ENCODE assay signal across 14 cellular contexts in the genomic region with DNA sequence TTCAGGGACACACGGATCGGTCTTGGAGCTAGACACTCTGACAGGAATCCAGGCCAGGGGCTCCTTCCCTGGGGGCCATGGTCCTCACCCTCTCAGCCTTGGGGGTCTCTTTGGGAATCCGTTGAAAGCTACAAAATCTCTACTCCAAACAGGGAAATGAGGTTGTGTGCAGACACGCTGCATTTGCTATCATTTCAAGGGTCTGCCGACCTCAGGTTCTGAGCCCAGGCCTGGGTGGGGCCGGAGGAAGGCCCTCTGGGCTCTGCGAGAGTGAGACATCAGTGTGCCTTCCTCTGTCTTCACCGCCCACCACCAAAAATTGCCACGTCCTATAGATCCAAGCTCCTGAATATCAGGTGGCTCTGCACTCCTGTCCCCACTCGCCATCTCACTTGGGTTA.
DNase-seq lines count a peak whose midpoint lies in the region; ATAC-seq and TF ChIP-seq lines count a peak whose summit lies in the region.
"Had no signal": no experiment of that assay in that cellular context is flagged by ENCODE, and none has a peak within 500 bp of the region (broad histone marks: within the 10 kb centered on the region; RNA-seq: fewer than 3 reads in every experiment).

No MANE protein-coding gene starts in this region.

- H3K79me2 ChIP-seq in neural progenitor cell (ENCODE audit: low read depth) = no peaks in the 10 kb centered on the region

- H3K4me3 ChIP-seq in BLaER1 (no peak overlapping the region), lower lobe of right lung (no peak overlapping the region), neural progenitor cell (no peak overlapping the region)
- H3K4me3 ChIP-seq: HAP-1 had no signal

- CTCF ChIA-PET in WTC11 (lab: Charles Lee) = interaction anchor here (0.6 to 2.8 kb wide), 11 partner anchors 17 to 284 kb away, joined by 3 to 74 read pairs (median 5); no protein-coding TSS in a partner anchor

- no peaks in the 10 kb centered on the region for H3K36me3 ChIP-seq in BLaER1
- no peaks in the 10 kb centered on the region for H3K36me3 ChIP-seq in lower lobe of right lung
- no peaks in the 10 kb centered on the region for H3K36me3 ChIP-seq in neural progenitor cell
- H3K36me3 ChIP-seq: HAP-1 had no signal

- H3K36me3 Mint-ChIP-seq in WTC11 (no peaks in the 10 kb centered on the region), neural progenitor cell (peaks cover 1% of the 10 kb centered on the region)
- H3K36me3 Mint-ChIP-seq: CD4-positive, alpha-beta memory T cell had no signal

- peaks cover 10% of the 10 kb centered on the region for H3K9me3 Mint-ChIP-seq in WTC11
- peaks cover 11% of the 10 kb centered on the region for H3K9me3 Mint-ChIP-seq in neural progenitor cell
- H3K9me3 Mint-ChIP-seq: CD4-positive, alpha-beta memory T cell had no signal

- peaks cover 40% of the 10 kb centered on the region for H3K4me1 Mint-ChIP-seq in WTC11
- H3K4me1 Mint-ChIP-seq in neural progenitor cell = peaks cover 34% of the 10 kb centered on the region

- H3K9ac ChIP-seq in BLaER1 = no peak overlapping the region
- H3K9ac ChIP-seq in neural progenitor cell = no peak overlapping the region

- intact Hi-C loops in lower lobe of right lung (cut with DNase I) = no loop called here

- H3K4me1 ChIP-seq in BLaER1 (peaks cover 39% of the 10 kb centered on the region), lower lobe of right lung (no peaks in the 10 kb centered on the region), neural progenitor cell (peaks cover 12% of the 10 kb centered on the region)

- TF ChIP-seq CTCF in WTC11 (IDR thresholded peaks at IDR 0.05) (no peak), lower lobe of right lung (IDR thresholded peaks at IDR 0.05) (no peak), neural progenitor cell (IDR thresholded peaks at IDR 0.05) (no peak), omental fat pad (IDR thresholded peaks at IDR 0.05) (no peak)

- H3K9me3 ChIP-seq in BLaER1 = no peaks in the 10 kb centered on the region
- no peaks in the 10 kb centered on the region for H3K9me3 ChIP-seq in lower lobe of right lung
- H3K9me3 ChIP-seq in neural progenitor cell (ENCODE audit: low read depth) = no peaks in the 10 kb centered on the region
- H3K9me3 ChIP-seq: HAP-1 had no signal

- H3K27me3 ChIP-seq in BLaER1 = peaks cover 33% of the 10 kb centered on the region
- peaks cover 61% of the 10 kb centered on the region for H3K27me3 ChIP-seq in lower lobe of right lung (ENCODE audit: low read depth)
- H3K27me3 ChIP-seq in neural progenitor cell = peaks cover 30% of the 10 kb centered on the region

- H3K27ac Mint-ChIP-seq in WTC11 = no peak overlapping the region
- no peak overlapping the region for H3K27ac Mint-ChIP-seq in neural progenitor cell
- H3K27ac Mint-ChIP-seq: CD4-positive, alpha-beta memory T cell had no signal

- H3K4me2 ChIP-seq in BLaER1 = peak overlapping the region; percentile 75; the same call in 1 of the 2 replicates
- no peak overlapping the region for H3K4me2 ChIP-seq in neural progenitor cell

- H3K27ac ChIP-seq in BLaER1 (no peak overlapping the region), lower lobe of right lung (no peak overlapping the region), neural progenitor cell (no peak overlapping the region)
- H3K27ac ChIP-seq: 22Rv1, C4-2B had no signal

- no peak for ATAC-seq in WTC11
- ATAC-seq in lower lobe of right lung = no peak
- no peak for ATAC-seq in HG03469 (IDR thresholded peaks at IDR 0.05; ENCODE audit: unreplicated experiment)
- ATAC-seq in omental fat pad (ENCODE audit: low FRiP score) = no peak

- H3K27me3 Mint-ChIP-seq in WTC11 (ENCODE audit: low read depth) (peaks cover 31% of the 10 kb centered on the region), neural progenitor cell (ENCODE audit: insufficient read depth, low read depth) (peaks cover 21% of the 10 kb centered on the region)

- H3K4me3 Mint-ChIP-seq in WTC11 = no peak overlapping the region
- H3K4me3 Mint-ChIP-seq in neural progenitor cell = no peak overlapping the region

- no peak overlapping the region for H2AFZ ChIP-seq in neural progenitor cell (replicated peaks)

- H4K20me1 ChIP-seq in BLaER1 (peaks cover 35% of the 10 kb centered on the region; the same call in 1 of the 2 replicates), neural progenitor cell (ENCODE audit: low read depth) (no peaks in the 10 kb centered on the region)

- POLR2A ChIA-PET in WTC11 (lab: Charles Lee) = no interaction called here

- peaks cover 12% of the 10 kb centered on the region for H3F3A ChIP-seq in neural progenitor cell (ENCODE audit: low read depth)

- DNase-seq in WTC11 (ENCODE audit: low spot score) (peak; percentile 5), lower lobe of right lung (peak; percentile 13), retina (peak; percentile 31), A172 (ENCODE audit: low spot score) (no peak), neural progenitor cell (ENCODE audit: low spot score) (no peak), omental fat pad (ENCODE audit: low spot score) (no peak)
- DNase-seq: CD4-positive, alpha-beta memory T cell; DND-41; GDM1 had no signal

TF ChIP-seq in WTC11, 78 proteins besides CTCF, POLR2A, EP300 and RAD21:
- TF ChIP-seq, protein P1, sequence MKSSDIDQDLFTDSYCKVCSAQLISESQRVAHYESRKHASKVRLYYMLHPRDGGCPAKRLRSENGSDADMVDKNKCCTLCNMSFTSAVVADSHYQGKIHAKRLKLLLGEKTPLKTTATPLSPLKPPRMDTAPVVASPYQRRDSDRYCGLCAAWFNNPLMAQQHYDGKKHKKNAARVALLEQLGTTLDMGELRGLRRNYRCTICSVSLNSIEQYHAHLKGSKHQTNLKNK (CRISPR knock-in tag; IDR thresholded peaks at IDR 0.05) = no peak
- no peak for TF ChIP-seq JAZF1 (CRISPR knock-in tag; IDR thresholded peaks at IDR 0.05)
- no peak for TF ChIP-seq ESRRA (CRISPR knock-in tag; IDR thresholded peaks at IDR 0.05; ENCODE audit: borderline replicate concordance)
- TF ChIP-seq GABPB1 (CRISPR knock-in tag; IDR thresholded peaks at IDR 0.05) = no peak
- no peak for TF ChIP-seq ELF4 (CRISPR knock-in tag; IDR thresholded peaks at IDR 0.05; ENCODE audit: low read depth)
- TF ChIP-seq, protein P2, sequence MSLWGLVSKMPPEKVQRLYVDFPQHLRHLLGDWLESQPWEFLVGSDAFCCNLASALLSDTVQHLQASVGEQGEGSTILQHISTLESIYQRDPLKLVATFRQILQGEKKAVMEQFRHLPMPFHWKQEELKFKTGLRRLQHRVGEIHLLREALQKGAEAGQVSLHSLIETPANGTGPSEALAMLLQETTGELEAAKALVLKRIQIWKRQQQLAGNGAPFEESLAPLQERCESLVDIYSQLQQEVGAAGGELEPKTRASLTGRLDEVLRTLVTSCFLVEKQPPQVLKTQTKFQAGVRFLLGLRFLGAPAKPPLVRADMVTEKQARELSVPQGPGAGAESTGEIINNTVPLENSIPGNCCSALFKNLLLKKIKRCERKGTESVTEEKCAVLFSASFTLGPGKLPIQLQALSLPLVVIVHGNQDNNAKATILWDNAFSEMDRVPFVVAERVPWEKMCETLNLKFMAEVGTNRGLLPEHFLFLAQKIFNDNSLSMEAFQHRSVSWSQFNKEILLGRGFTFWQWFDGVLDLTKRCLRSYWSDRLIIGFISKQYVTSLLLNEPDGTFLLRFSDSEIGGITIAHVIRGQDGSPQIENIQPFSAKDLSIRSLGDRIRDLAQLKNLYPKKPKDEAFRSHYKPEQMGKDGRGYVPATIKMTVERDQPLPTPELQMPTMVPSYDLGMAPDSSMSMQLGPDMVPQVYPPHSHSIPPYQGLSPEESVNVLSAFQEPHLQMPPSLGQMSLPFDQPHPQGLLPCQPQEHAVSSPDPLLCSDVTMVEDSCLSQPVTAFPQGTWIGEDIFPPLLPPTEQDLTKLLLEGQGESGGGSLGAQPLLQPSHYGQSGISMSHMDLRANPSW (CRISPR knock-in tag; conservative IDR thresholded peaks at IDR 0.05; ENCODE audit: low read depth) = no peak
- TF ChIP-seq NFE2L1 (CRISPR knock-in tag; IDR thresholded peaks at IDR 0.05) = no peak
- no peak for TF ChIP-seq EMX1 (CRISPR knock-in tag; IDR thresholded peaks at IDR 0.05)
- TF ChIP-seq, protein P3, sequence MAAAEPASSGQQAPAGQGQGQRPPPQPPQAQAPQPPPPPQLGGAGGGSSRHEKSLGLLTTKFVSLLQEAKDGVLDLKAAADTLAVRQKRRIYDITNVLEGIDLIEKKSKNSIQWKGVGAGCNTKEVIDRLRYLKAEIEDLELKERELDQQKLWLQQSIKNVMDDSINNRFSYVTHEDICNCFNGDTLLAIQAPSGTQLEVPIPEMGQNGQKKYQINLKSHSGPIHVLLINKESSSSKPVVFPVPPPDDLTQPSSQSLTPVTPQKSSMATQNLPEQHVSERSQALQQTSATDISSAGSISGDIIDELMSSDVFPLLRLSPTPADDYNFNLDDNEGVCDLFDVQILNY (CRISPR knock-in tag; IDR thresholded peaks at IDR 0.05) = no peak
- no peak for TF ChIP-seq KAT7 (CRISPR knock-in tag; IDR thresholded peaks at IDR 0.05; ENCODE audit: borderline replicate concordance)
- TF ChIP-seq HMGA2 (CRISPR knock-in tag; IDR thresholded peaks at IDR 0.05) = no peak
- TF ChIP-seq SMAD3 (CRISPR knock-in tag; IDR thresholded peaks at IDR 0.05; ENCODE audit: borderline replicate concordance) = no peak
- no peak for TF ChIP-seq ATF1 (CRISPR knock-in tag; IDR thresholded peaks at IDR 0.05)
- TF ChIP-seq, protein P4, sequence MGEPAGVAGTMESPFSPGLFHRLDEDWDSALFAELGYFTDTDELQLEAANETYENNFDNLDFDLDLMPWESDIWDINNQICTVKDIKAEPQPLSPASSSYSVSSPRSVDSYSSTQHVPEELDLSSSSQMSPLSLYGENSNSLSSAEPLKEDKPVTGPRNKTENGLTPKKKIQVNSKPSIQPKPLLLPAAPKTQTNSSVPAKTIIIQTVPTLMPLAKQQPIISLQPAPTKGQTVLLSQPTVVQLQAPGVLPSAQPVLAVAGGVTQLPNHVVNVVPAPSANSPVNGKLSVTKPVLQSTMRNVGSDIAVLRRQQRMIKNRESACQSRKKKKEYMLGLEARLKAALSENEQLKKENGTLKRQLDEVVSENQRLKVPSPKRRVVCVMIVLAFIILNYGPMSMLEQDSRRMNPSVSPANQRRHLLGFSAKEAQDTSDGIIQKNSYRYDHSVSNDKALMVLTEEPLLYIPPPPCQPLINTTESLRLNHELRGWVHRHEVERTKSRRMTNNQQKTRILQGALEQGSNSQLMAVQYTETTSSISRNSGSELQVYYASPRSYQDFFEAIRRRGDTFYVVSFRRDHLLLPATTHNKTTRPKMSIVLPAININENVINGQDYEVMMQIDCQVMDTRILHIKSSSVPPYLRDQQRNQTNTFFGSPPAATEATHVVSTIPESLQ (CRISPR knock-in tag; IDR thresholded peaks at IDR 0.05) = no peak
- TF ChIP-seq, protein P5, sequence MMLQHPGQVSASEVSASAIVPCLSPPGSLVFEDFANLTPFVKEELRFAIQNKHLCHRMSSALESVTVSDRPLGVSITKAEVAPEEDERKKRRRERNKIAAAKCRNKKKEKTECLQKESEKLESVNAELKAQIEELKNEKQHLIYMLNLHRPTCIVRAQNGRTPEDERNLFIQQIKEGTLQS (CRISPR knock-in tag; conservative IDR thresholded peaks at IDR 0.05) = no peak
- TF ChIP-seq FOXJ3 (CRISPR knock-in tag; IDR thresholded peaks at IDR 0.05; ENCODE audit: borderline replicate concordance) = no peak
- TF ChIP-seq SMAD4 (CRISPR knock-in tag; IDR thresholded peaks at IDR 0.05) = no peak
- TF ChIP-seq SOX15 (CRISPR knock-in tag; IDR thresholded peaks at IDR 0.05) = no peak
TF ChIP-seq in WTC11: peak in this region for 0.

Comparison
In these comparisons a context has a peak if more than half of its experiments do, and no peak if none do; other contexts are left out.
1. DNase-seq: peak in WTC11 (single experiment), lower lobe of right lung (single experiment) and retina (single experiment); none in A172 (single experiment), neural progenitor cell (single experiment) and omental fat pad (single experiment).